9 cellular contexts compared by ENCODE assay signal in genomic region chr10:44752451-44753441, GRCh38.
A peak's percentile ranks its signal among the peaks of the same experiment; 100 is the strongest.
DNase-seq lines count a peak whose midpoint lies in the region; ATAC-seq and TF ChIP-seq lines count a peak whose summit lies in the region.
"Had no signal": no experiment of that assay in that cellular context is flagged by ENCODE, and none has a peak within 500 bp of the region (broad histone marks: within the 10 kb centered on the region; RNA-seq: fewer than 3 reads in every experiment).

No MANE protein-coding gene starts in this region.

- no peak overlapping the region for H3K27ac Mint-ChIP-seq in activated T-helper 17 cell treated with anti-CD3 and anti-CD28 coated beads, Interleukin-2, amount 50 U/mL, for 72 hours
- H3K27ac Mint-ChIP-seq: endodermal cell had no signal

- DNase-seq in AG08395 (ENCODE audit: low spot score) (peak; percentile 71), astrocyte of the hippocampus (ENCODE audit: low read depth, low spot score) (peak; percentile 94), left kidney (ENCODE audit: low read depth, low spot score) (peak; percentile 74), ureter (ENCODE audit: low spot score) (no peak), OCI-M2 (lab: John Stamatoyannopoulos, UW; ENCODE audit: unreplicated experiment) (no peak)
- DNase-seq: endodermal cell had no signal

- no peak for TF ChIP-seq EP300 in Ishikawa (IDR thresholded peaks at IDR 0.05; ENCODE audit: borderline replicate concordance)

- H3K27me3 Mint-ChIP-seq in activated T-helper 17 cell treated with anti-CD3 and anti-CD28 coated beads, Interleukin-2, amount 50 U/mL, for 72 hours = peaks cover 3% of the 10 kb centered on the region

- H3K9me3 Mint-ChIP-seq in activated T-helper 17 cell treated with anti-CD3 and anti-CD28 coated beads, Interleukin-2, amount 50 U/mL, for 72 hours = peaks cover 3% of the 10 kb centered on the region

- no peaks in the 10 kb centered on the region for H3K36me3 Mint-ChIP-seq in activated T-helper 17 cell treated with anti-CD3 and anti-CD28 coated beads, Interleukin-2, amount 50 U/mL, for 72 hours (ENCODE audit: low read depth)

- no peak for ATAC-seq in activated T-helper 17 cell treated with anti-CD3 and anti-CD28 coated beads, Interleukin-2, amount 50 U/mL, for 72 hours (replicated peaks)
- no peak for ATAC-seq in GM18907 (IDR thresholded peaks at IDR 0.05; ENCODE audit: unreplicated experiment)

- no peak for TF ChIP-seq RAD21 in Ishikawa (IDR thresholded peaks at IDR 0.05; ENCODE audit: low read depth)

- H3K4me3 Mint-ChIP-seq in activated T-helper 17 cell treated with anti-CD3 and anti-CD28 coated beads, Interleukin-2, amount 50 U/mL, for 72 hours = no peak overlapping the region
- H3K4me3 Mint-ChIP-seq: endodermal cell had no signal

- H3K4me1 Mint-ChIP-seq in activated T-helper 17 cell treated with anti-CD3 and anti-CD28 coated beads, Interleukin-2, amount 50 U/mL, for 72 hours = no peaks in the 10 kb centered on the region
- H3K4me1 Mint-ChIP-seq: endodermal cell had no signal

TF ChIP-seq in Ishikawa, 13 proteins besides CTCF, POLR2A, EP300 and RAD21:
- TF ChIP-seq YY1 (IDR thresholded peaks at IDR 0.05; ENCODE audit: low read depth) (no peak), CEBPB (IDR thresholded peaks at IDR 0.05) (no peak), CREB1 (IDR thresholded peaks at IDR 0.05; ENCODE audit: low read depth) (no peak), NFIC (IDR thresholded peaks at IDR 0.05) (peak; percentile 93), MAX (IDR thresholded peaks at IDR 0.05) (no peak), TAF1 (IDR thresholded peaks at IDR 0.05; ENCODE audit: low read depth) (no peak), USF1 (IDR thresholded peaks at IDR 0.05) (no peak), FOXM1 (IDR thresholded peaks at IDR 0.05; ENCODE audit: borderline replicate concordance, low read depth) (no peak), TCF12 (IDR thresholded peaks at IDR 0.05; ENCODE audit: low read depth) (peak; percentile 74), TEAD4 (IDR thresholded peaks at IDR 0.05) (peak; percentile 56), REST (IDR thresholded peaks at IDR 0.05; ENCODE audit: low read depth) (no peak), EGR1 (IDR thresholded peaks at IDR 0.05) (no peak), ZBTB7A (IDR thresholded peaks at IDR 0.05; ENCODE audit: low read depth) (no peak)

Comparison
In these comparisons a context has a peak if more than half of its experiments do, and no peak if none do; other contexts are left out.
1. DNase-seq: peak in AG08395 (single experiment), astrocyte of the hippocampus (single experiment) and left kidney (single experiment); none in ureter (single experiment) and OCI-M2 (single experiment).